In genomic region chr5:56270568-56271392, GRCh38 we compare ENCODE assay signal across 8 cellular contexts. TPM values are rescaled to one million over a fixed set of nuclear protein-coding genes. Genes with fewer than 3 reads are reported as not detected.
A peak's percentile ranks its signal among the peaks of the same experiment; 100 is the strongest.
DNase-seq lines count a peak whose midpoint lies in the region; ATAC-seq and TF ChIP-seq lines count a peak whose summit lies in the region.

No MANE protein-coding gene starts in this region.

- 15 to 29% methylated on average over 6 of the region's 6 CpGs for WGBS in upper lobe of left lung, 2 donors

- H3K27me3 Mint-ChIP-seq in activated naive CD4-positive, alpha-beta T cell treated with anti-CD3 and anti-CD28 coated beads for 36 hours (ENCODE audit: low read depth): no peaks in the 10 kb centered on the region

- H3K4me1 Mint-ChIP-seq in activated naive CD4-positive, alpha-beta T cell treated with anti-CD3 and anti-CD28 coated beads for 36 hours (ENCODE audit: low read depth): peaks cover 17% of the 10 kb centered on the region

- no peaks in the 10 kb centered on the region for H3K36me3 Mint-ChIP-seq in activated naive CD4-positive, alpha-beta T cell treated with anti-CD3 and anti-CD28 coated beads for 36 hours (ENCODE audit: low read depth)

- DNase-seq in GDM1 (lab: John Stamatoyannopoulos, UW): peak; percentile 65
- DNase-seq in H7: peak; percentile 60
- DNase-seq in M059J (ENCODE audit: low read depth): peak; percentile 87
- peak; percentile 50 for DNase-seq in SK-N-MC (ENCODE audit: low read depth, low spot score)
- peak; percentile 88 for DNase-seq in activated naive CD4-positive, alpha-beta T cell treated with anti-CD3 and anti-CD28 coated beads for 36 hours
- peak; percentile 81 for DNase-seq in globus pallidus (ENCODE audit: low spot score)
- peak; percentile 88 for DNase-seq in pons (ENCODE audit: low spot score)
- peak in 1 of 2 donors; percentile 87 for DNase-seq in upper lobe of left lung

- H3K36me3 ChIP-seq in H7 (replicated peaks; ENCODE audit: control insufficient read depth, insufficient read depth, low read length): no peaks in the 10 kb centered on the region
- H3K36me3 ChIP-seq in SK-N-MC (ENCODE audit: insufficient read depth, low read length): no peaks in the 10 kb centered on the region
- H3K36me3 ChIP-seq in upper lobe of left lung: no peaks in the 10 kb centered on the region

- TF ChIP-seq POLR2A in upper lobe of left lung (IDR thresholded peaks at IDR 0.05): no peak

- peaks cover 4 to 7% (median 6%) of the 10 kb centered on the region in 4 donors for H3K4me1 ChIP-seq in upper lobe of left lung

- CTCF ChIA-PET in activated naive CD4-positive, alpha-beta T cell treated with anti-CD3 and anti-CD28 coated beads for 36 hours (lab: Charles Lee): interaction anchor here (0.6 to 5.1 kb wide), 40 partner anchors 10 to 868 kb away, joined by 3 to 82 read pairs (median 4); partner anchors contain the start of gene MAP3K1

- no peak overlapping the region for H3K9ac ChIP-seq in SK-N-MC (ENCODE audit: insufficient read length)

- intact Hi-C loops in activated naive CD4-positive, alpha-beta T cell treated with anti-CD3 and anti-CD28 coated beads for 36 hours (cut with micrococcal nuclease): loop anchor here (1.0 to 5.0 kb wide), 14 partner anchors 59 to 1167 kb away; no protein-coding TSS in a partner anchor

- peak; percentile 92 to 99 (median 96) for TF ChIP-seq CTCF in upper lobe of left lung (IDR thresholded peaks at IDR 0.05)

- no peak for TF ChIP-seq EP300 in upper lobe of left lung (IDR thresholded peaks at IDR 0.05)

- peak; percentile 96 to 99 for ATAC-seq in upper lobe of left lung (ENCODE audit: low FRiP score in 2 of 2)

- peak overlapping the region; percentile 61 for H3K27ac Mint-ChIP-seq in activated naive CD4-positive, alpha-beta T cell treated with anti-CD3 and anti-CD28 coated beads for 36 hours

- H3K9me3 ChIP-seq in SK-N-MC (ENCODE audit: low read depth, low read length): no peaks in the 10 kb centered on the region
- H3K9me3 ChIP-seq in upper lobe of left lung: no peaks in the 10 kb centered on the region

- no peak overlapping the region for H3K4me3 ChIP-seq in H7 (ENCODE audit: insufficient read depth, low read depth, low read length)
- H3K4me3 ChIP-seq in SK-N-MC: no peak overlapping the region
- no peak overlapping the region for H3K4me3 ChIP-seq in upper lobe of left lung

- H3K27me3 ChIP-seq in H7 (ENCODE audit: control insufficient read depth, insufficient read depth, low read length) (no peaks in the 10 kb centered on the region), upper lobe of left lung (no peaks in the 10 kb centered on the region)

- no peaks in the 10 kb centered on the region for H3K9me3 Mint-ChIP-seq in activated naive CD4-positive, alpha-beta T cell treated with anti-CD3 and anti-CD28 coated beads for 36 hours

- H3K4me3 Mint-ChIP-seq in activated naive CD4-positive, alpha-beta T cell treated with anti-CD3 and anti-CD28 coated beads for 36 hours: peak overlapping the region; percentile 17

- no peak overlapping the region for H3K27ac ChIP-seq in SK-N-MC
- H3K27ac ChIP-seq in upper lobe of left lung: peak overlapping the region in 1 of 4 donors; percentile 3

RNA-seq across cellular contexts. Expression of gene ANKRD55, which starts 37.6 kb away (rescaled TPM):
- total RNA-seq in H7 (2014; rRNA removed; shearing (Covaris generic)): not detected in 2 replicates
- 0.17 TPM in 1 of 2 replicates, not detected in the other for total RNA-seq in M059J (2014; rRNA removed; shearing (Covaris generic))
- 10 to 100 TPM; 14.1 to 14.6 TPM for total RNA-seq in activated naive CD4-positive, alpha-beta T cell treated with anti-CD3 and anti-CD28 coated beads for 36 hours
- 1 to 10 TPM in 1 of 6 donors, under 1 TPM in 4, not detected in 1; 0.23 to 1.7 (median 0.98) TPM for total RNA-seq in upper lobe of left lung

Comparison
In these comparisons a context has a peak if more than half of its experiments do, and no peak if none do; other contexts are left out.
1. RNA of gene ANKRD55, which starts 37.6 kb away (total RNA-seq): 14.1 to 14.6 TPM in activated naive CD4-positive, alpha-beta T cell treated with anti-CD3 and anti-CD28 coated beads for 36 hours; 0.23 to 1.7 TPM in upper lobe of left lung, 0.17 TPM in M059J and not detected in H7; every median in the first group is over 4 times any median in the second.